9 cellular contexts compared by ENCODE assay signal in the genomic region with DNA sequence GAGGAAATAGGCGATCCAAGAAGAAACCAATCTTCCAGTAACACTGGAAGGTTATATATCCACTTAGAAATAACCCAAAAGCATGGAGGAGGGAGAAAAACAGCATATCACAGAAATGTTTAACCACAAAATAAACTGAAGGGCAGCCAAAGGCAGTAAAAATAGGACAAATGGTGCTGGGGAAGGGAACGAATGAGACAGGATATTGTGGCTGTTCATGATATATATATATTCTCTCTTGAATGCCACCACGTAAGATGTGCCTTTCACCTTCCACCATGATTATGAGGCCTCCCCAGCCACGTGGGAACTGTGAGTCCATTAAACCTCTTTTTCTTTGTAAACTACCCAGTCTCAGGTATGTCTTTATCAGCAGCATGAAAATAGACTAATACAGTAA.
"Had no signal": no experiment of that assay in that cellular context is flagged by ENCODE, and none has a peak within 500 bp of the region (broad histone marks: within the 10 kb centered on the region; RNA-seq: fewer than 3 reads in every experiment).

No MANE protein-coding gene starts in this region.

- H3K36me3 ChIP-seq: HAP-1 had no signal

- H3K27ac ChIP-seq: GM23248 had no signal

- DNase-seq: GM23248, GOT3, H7, H9, HCEC 1CT, HFFc6 had no signal

- H3K4me1 ChIP-seq: HAP-1 had no signal

- H3K4me3 ChIP-seq: GM23248, GM23338, HAP-1 had no signal

- ATAC-seq: GM23338, HCT116 had no signal

- H3K9me3 ChIP-seq: HAP-1 had no signal
